9 cellular contexts compared by ENCODE assay signal in the genomic region with DNA sequence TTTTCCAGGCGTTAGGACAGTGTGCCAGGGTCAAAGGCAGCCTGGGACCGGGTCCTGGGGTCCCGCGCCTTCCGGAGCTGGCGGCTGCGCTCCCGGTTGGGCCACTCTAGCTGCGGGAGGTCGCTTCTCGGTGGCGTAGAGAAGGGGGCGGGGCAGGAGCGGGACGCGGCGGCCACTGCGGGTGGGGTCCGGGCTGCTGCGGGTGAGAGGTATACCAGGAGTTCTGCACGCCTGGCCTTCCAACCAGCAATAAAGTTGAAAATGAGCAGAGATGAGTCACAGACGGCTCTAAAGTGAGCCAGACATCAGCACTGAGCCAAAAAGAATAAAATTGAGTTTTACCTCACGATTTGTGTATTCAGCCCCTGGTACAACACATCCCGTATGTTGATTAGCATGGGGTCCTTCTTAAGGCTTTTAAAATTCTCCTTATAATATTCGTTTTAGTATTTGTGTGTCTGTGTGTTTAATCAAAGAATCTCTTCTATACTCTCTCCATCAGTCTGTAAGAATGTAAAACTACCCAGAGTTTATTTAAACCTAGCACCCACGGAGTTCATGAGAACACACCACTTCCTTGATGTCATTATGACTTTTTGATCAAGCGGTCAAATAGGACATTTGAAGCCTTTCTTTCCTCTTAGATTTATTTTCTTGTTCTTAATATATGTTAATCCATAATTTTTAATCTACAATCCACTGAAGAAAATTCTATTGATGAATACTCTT. TPM values are rescaled to one million over a fixed set of nuclear protein-coding genes. Genes with fewer than 3 reads are reported as not detected.
DNase-seq lines count a peak whose midpoint lies in the region; ATAC-seq and TF ChIP-seq lines count a peak whose summit lies in the region.
"Had no signal": no experiment of that assay in that cellular context is flagged by ENCODE, and none has a peak within 500 bp of the region (broad histone marks: within the 10 kb centered on the region; RNA-seq: fewer than 3 reads in every experiment).

A gene (minus strand): TSS at position 108 of the 729 bp plus-strand sequence. CDS start 107 bp downstream, at position 1.

- TF ChIP-seq CTCF in heart left ventricle (IDR thresholded peaks at IDR 0.05): no peak

- peak within 1 kb of the TSS; percentile 10 to 73 (median 56) for H3K4me3 ChIP-seq in heart left ventricle

- peak; percentile 31 for DNase-seq in GM04504 (ENCODE audit: low read depth)
- DNase-seq in NCI-H526 (lab: John Stamatoyannopoulos, UW): peak; percentile 52 to 86
- peak; percentile 22 for DNase-seq in activated naive CD4-positive, alpha-beta T cell treated with anti-CD3 and anti-CD28 coated beads, Interleukin-2, amount 50 U/mL, for 16 hours
- peak; percentile 59 to 81 (median 66) for DNase-seq in heart left ventricle
- peak; percentile 9 for DNase-seq in putamen (ENCODE audit: low spot score)

- intact Hi-C loops in heart left ventricle (cut with DNase I): no loop called here

- H3K36me3 ChIP-seq in heart left ventricle: peaks cover 0 to 3% (median 0%) of the 10 kb centered on the region in 9 donors

- H3K9me3 ChIP-seq in heart left ventricle: peaks cover 0 to 10% (median 0%) of the 10 kb centered on the region in 12 donors

- peak in 1 of 2 donors; percentile 19 for TF ChIP-seq POLR2A in heart left ventricle (IDR thresholded peaks at IDR 0.05)

- peaks cover 0 to 11% (median 0%) of the 10 kb centered on the region in 9 donors for H3K27me3 ChIP-seq in heart left ventricle

- 12 to 23% (median 14%) methylated on average over 27 of the region's 27 CpGs for WGBS in heart left ventricle, 4 donors

- peak within 1 kb of the TSS in 7 of 12 donors; percentile 1 to 77 (median 35) for H3K27ac ChIP-seq in heart left ventricle

- peaks cover 0 to 14% (median 0%) of the 10 kb centered on the region in 12 donors for H3K4me1 ChIP-seq in heart left ventricle

- peak; percentile 87 to 98 (median 91) for ATAC-seq in heart left ventricle
- ATAC-seq in GM19035 (IDR thresholded peaks at IDR 0.05; ENCODE audit: unreplicated experiment): no peak
- ATAC-seq in GM18861 (IDR thresholded peaks at IDR 0.05; ENCODE audit: unreplicated experiment): no peak
- ATAC-seq in GM21423 (IDR thresholded peaks at IDR 0.05; ENCODE audit: unreplicated experiment): no peak

RNA-seq across cellular contexts. Expression of the gene that starts here (rescaled TPM):
- total RNA-seq in heart left ventricle: 1 to 10 TPM in 3 of 9 donors, under 1 TPM in 5, not detected in 1; 0.30 to 1.7 (median 0.88) TPM
- 1 to 10 TPM in 1 of 2 donors, under 1 TPM in 1; 0.46 to 1.3 TPM for polyA plus RNA-seq in heart left ventricle
- total RNA-seq: temporal lobe had no signal

Comparison
In these comparisons a context has a peak if more than half of its experiments do, and no peak if none do; other contexts are left out.
1. DNase-seq: peak in every context shown above with its lines; median percentile 69 in NCI-H526; 66 in heart left ventricle; 31 in GM04504; 22 in activated naive CD4-positive, alpha-beta T cell treated with anti-CD3 and anti-CD28 coated beads, Interleukin-2, amount 50 U/mL, for 16 hours; 9 in putamen.
2. ATAC-seq: peak in heart left ventricle (4 of 4); none in GM19035 (single experiment), GM18861 (single experiment) and GM21423 (single experiment).